ENCODE assay signal across 16 cellular contexts in the genomic region with DNA sequence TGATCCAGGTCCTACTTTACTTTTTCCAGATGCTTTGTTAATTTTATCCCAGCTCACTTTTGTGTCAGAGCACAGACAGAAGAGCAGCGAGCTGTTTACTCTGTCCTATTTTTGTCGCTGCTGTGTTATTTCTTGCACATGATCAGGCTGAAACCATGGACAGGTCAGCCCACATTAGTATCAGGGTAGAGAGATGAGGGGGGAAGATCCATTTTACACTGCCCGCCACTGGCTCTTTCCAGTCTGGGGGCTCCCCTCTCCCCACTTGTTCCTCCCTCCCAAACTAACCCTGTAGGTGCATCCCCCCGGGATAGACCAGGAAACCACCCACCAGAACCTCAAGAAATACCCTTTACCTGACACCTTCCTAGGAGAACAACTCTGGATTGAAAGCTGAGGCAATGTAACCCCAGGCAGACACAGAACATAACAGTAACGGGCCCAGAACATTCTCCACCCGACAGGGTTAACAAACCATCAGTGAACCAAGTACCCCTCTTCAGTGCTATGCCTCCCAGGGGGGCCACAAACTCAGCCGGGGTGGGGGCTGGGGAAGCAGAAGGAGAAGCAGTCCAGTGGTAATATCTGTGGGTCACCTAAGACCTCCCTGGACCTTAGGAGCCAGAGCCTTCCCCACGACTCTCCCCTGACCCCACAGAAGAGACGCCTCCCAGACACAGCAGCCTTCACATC. TPM values are rescaled to one million over a fixed set of nuclear protein-coding genes. Genes with fewer than 3 reads are reported as not detected.
DNase-seq lines count a peak whose midpoint lies in the region; ATAC-seq and TF ChIP-seq lines count a peak whose summit lies in the region.
"Had no signal": no experiment of that assay in that cellular context is flagged by ENCODE, and none has a peak within 500 bp of the region (broad histone marks: within the 10 kb centered on the region; RNA-seq: fewer than 3 reads in every experiment).

No MANE protein-coding gene starts in this region.

- H3K36me3 ChIP-seq in Caco-2 (ENCODE audit: control insufficient read depth, insufficient read depth, low read length): peaks cover 1% of the 10 kb centered on the region
- H3K36me3 ChIP-seq in naive thymus-derived CD4-positive, alpha-beta T cell (ENCODE audit: control insufficient read depth in 2 of 3, insufficient read depth in 3 of 3, low read length in 3 of 3): peaks cover 5 to 23% (median 8%) of the 10 kb centered on the region in 3 experiments

- H3K9me3 Mint-ChIP-seq in Caco-2 (ENCODE audit: unreplicated experiment): no peaks in the 10 kb centered on the region
- H3K9me3 Mint-ChIP-seq in central memory CD8-positive, alpha-beta T cell: no peaks in the 10 kb centered on the region
- peaks cover 0 to 1% (median 0%) of the 10 kb centered on the region in 7 donors for H3K9me3 Mint-ChIP-seq in naive B cell
- H3K9me3 Mint-ChIP-seq in naive thymus-derived CD4-positive, alpha-beta T cell: no peaks in the 10 kb centered on the region
- H3K9me3 Mint-ChIP-seq: activated CD4-positive, alpha-beta memory T cell treated with anti-CD3 and anti-CD28 coated beads, Interleukin-2, amount 10 ng/mL, durations not matched to agents 7 days and 5 days; CD4-positive, alpha-beta T cell had no signal

- no peaks in the 10 kb centered on the region for H3K9me3 ChIP-seq in Caco-2
- no peaks in the 10 kb centered on the region for H3K9me3 ChIP-seq in naive thymus-derived CD4-positive, alpha-beta T cell (ENCODE audit: control insufficient read depth in 2 of 3, low read length in 3 of 3)

- H3K4me1 Mint-ChIP-seq in Caco-2 (ENCODE audit: low read depth, unreplicated experiment): peaks cover 44% of the 10 kb centered on the region
- peaks cover 54% of the 10 kb centered on the region for H3K4me1 Mint-ChIP-seq in central memory CD8-positive, alpha-beta T cell
- H3K4me1 Mint-ChIP-seq in naive B cell: peaks cover 33 to 61% (median 49%) of the 10 kb centered on the region in 3 donors
- peaks cover 31 to 62% (median 50%) of the 10 kb centered on the region in 7 donors for H3K4me1 Mint-ChIP-seq in naive thymus-derived CD4-positive, alpha-beta T cell

- H3K4me1 ChIP-seq in Caco-2: peaks cover 43% of the 10 kb centered on the region
- peaks cover 3 to 9% of the 10 kb centered on the region in 2 donors for H3K4me1 ChIP-seq in naive thymus-derived CD4-positive, alpha-beta T cell (ENCODE audit: control insufficient read depth in 2 of 2, insufficient read depth in 2 of 2, low read length in 2 of 2)

- CTCF ChIA-PET in Caco-2 (lab: Charles Lee): no interaction called here
- CTCF ChIA-PET in naive thymus-derived CD4-positive, alpha-beta T cell (lab: Charles Lee): no interaction called here

- H3K36me3 Mint-ChIP-seq in Caco-2 (ENCODE audit: insufficient read depth, unreplicated experiment): peaks cover 40% of the 10 kb centered on the region
- peaks cover 21% of the 10 kb centered on the region for H3K36me3 Mint-ChIP-seq in central memory CD8-positive, alpha-beta T cell (ENCODE audit: insufficient read depth)
- no peaks in the 10 kb centered on the region for H3K36me3 Mint-ChIP-seq in naive B cell
- peaks cover 0 to 15% (median 3%) of the 10 kb centered on the region in 5 donors for H3K36me3 Mint-ChIP-seq in naive thymus-derived CD4-positive, alpha-beta T cell

- H3K27me3 Mint-ChIP-seq in Caco-2 (ENCODE audit: insufficient read depth, unreplicated experiment): no peaks in the 10 kb centered on the region
- no peaks in the 10 kb centered on the region for H3K27me3 Mint-ChIP-seq in central memory CD8-positive, alpha-beta T cell
- H3K27me3 Mint-ChIP-seq in naive B cell: no peaks in the 10 kb centered on the region
- H3K27me3 Mint-ChIP-seq in naive thymus-derived CD4-positive, alpha-beta T cell: no peaks in the 10 kb centered on the region
- H3K27me3 Mint-ChIP-seq: activated CD4-positive, alpha-beta memory T cell treated with anti-CD3 and anti-CD28 coated beads, Interleukin-2, amount 10 ng/mL, durations not matched to agents 7 days and 5 days; CD4-positive, alpha-beta T cell had no signal

- intact Hi-C loops in Caco-2 (cut with micrococcal nuclease; ENCODE audit: unreplicated experiment): no loop called here
- intact Hi-C loops in naive thymus-derived CD4-positive, alpha-beta T cell (cut with micrococcal nuclease): no loop called here

- no peak overlapping the region for H3K4me3 ChIP-seq in Caco-2 (ENCODE audit: low read depth, low read length)
- no peak overlapping the region for H3K4me3 ChIP-seq in naive thymus-derived CD4-positive, alpha-beta T cell (ENCODE audit: low read length)

- BruUV-seq in Caco-2 (replicated peaks; lab: Mats Ljungman, UMichigan): no TSS peak

- H3K27me3 ChIP-seq in Caco-2 (replicated peaks; ENCODE audit: control insufficient read depth, insufficient read depth, low read length): no peaks in the 10 kb centered on the region
- H3K27me3 ChIP-seq in naive thymus-derived CD4-positive, alpha-beta T cell (ENCODE audit: control insufficient read depth in 2 of 2, insufficient read depth in 2 of 2, low read length in 2 of 2): no peaks in the 10 kb centered on the region

- POLR2A ChIA-PET in Caco-2 (lab: Charles Lee): no interaction called here
- POLR2A ChIA-PET in naive thymus-derived CD4-positive, alpha-beta T cell (lab: Charles Lee): interaction anchor here (1.6 kb wide), 1 partner anchor 9 kb away, joined by 4 read pairs; no protein-coding TSS in a partner anchor

- H3K27ac ChIP-seq in 22Rv1: peak overlapping the region; percentile 68
- H3K27ac ChIP-seq in naive thymus-derived CD4-positive, alpha-beta T cell (ENCODE audit: low read depth, low read length): no peak overlapping the region

- peak overlapping the region; percentile 79 for H3K27ac Mint-ChIP-seq in Caco-2 (ENCODE audit: unreplicated experiment)
- H3K27ac Mint-ChIP-seq in central memory CD8-positive, alpha-beta T cell (ENCODE audit: low read depth): peak overlapping the region; percentile 16
- peak overlapping the region in 5 of 6 donors; percentile 54 to 86 (median 74) for H3K27ac Mint-ChIP-seq in naive B cell
- peak overlapping the region in 3 of 9 donors; percentile 7 to 93 (median 11) for H3K27ac Mint-ChIP-seq in naive thymus-derived CD4-positive, alpha-beta T cell
- H3K27ac Mint-ChIP-seq: activated CD4-positive, alpha-beta memory T cell treated with anti-CD3 and anti-CD28 coated beads, Interleukin-2, amount 10 ng/mL, durations not matched to agents 7 days and 5 days had no signal

- H3K4me3 Mint-ChIP-seq in Caco-2 (ENCODE audit: unreplicated experiment) (no peak overlapping the region), naive B cell (peak overlapping the region in 3 of 8 donors; percentile 3 to 31 (median 17))
- no peak overlapping the region for H3K4me3 Mint-ChIP-seq in central memory CD8-positive, alpha-beta T cell
- peak overlapping the region in 4 of 10 donors; percentile 14 to 49 (median 15) for H3K4me3 Mint-ChIP-seq in naive thymus-derived CD4-positive, alpha-beta T cell
- H3K4me3 Mint-ChIP-seq: activated CD4-positive, alpha-beta memory T cell treated with anti-CD3 and anti-CD28 coated beads, Interleukin-2, amount 10 ng/mL, durations not matched to agents 7 days and 5 days; CD4-positive, alpha-beta T cell had no signal

- TF ChIP-seq CTCF in 22Rv1 (IDR thresholded peaks at IDR 0.05) (no peak), Caco-2 (IDR thresholded peaks at IDR 0.05; ENCODE audit: insufficient read depth in 1 of 2, low read depth in 1 of 2, low read length in 1 of 2, severe bottlenecking in 1 of 2, unreplicated experiment in 1 of 2) (no peak)

- no peak for ATAC-seq in central memory CD8-positive, alpha-beta T cell (replicated peaks; ENCODE audit: extremely low read depth, poor library complexity, severe bottlenecking)
- ATAC-seq in naive B cell (ENCODE audit: low read depth in 2 of 2): no peak
- ATAC-seq in naive thymus-derived CD4-positive, alpha-beta T cell: no peak
- ATAC-seq: esophagus mucosa had no signal

- no peak for DNase-seq in Caco-2
- DNase-seq in central memory CD8-positive, alpha-beta T cell (ENCODE audit: low spot score in 2 of 2): no peak
- no peak for DNase-seq in naive B cell
- no peak for DNase-seq in T-helper 9 cell
- DNase-seq in naive thymus-derived CD4-positive, alpha-beta T cell: no peak
- no peak for DNase-seq in NCI-H1694 (lab: John Stamatoyannopoulos, UW)
- DNase-seq in globus pallidus (ENCODE audit: low spot score): no peak
- DNase-seq: activated CD4-positive, alpha-beta memory T cell treated with anti-CD3 and anti-CD28 coated beads, Interleukin-2, amount 10 ng/mL, durations not matched to agents 7 days and 5 days; activated naive CD4-positive, alpha-beta T cell treated with anti-CD3 and anti-CD28 coated beads, Interleukin-2, amount 50 U/mL, for 16 hours; CD4-positive, alpha-beta T cell; OCI-M1; stimulated activated CD4-positive, alpha-beta T cell treated with anti-CD3 and anti-CD28 coated beads, Interleukin-4, amount 100 ng/mL, for 24 hours; stimulated activated naive CD4-positive, alpha-beta T cell treated with Interleukin-2 at 50 U/mL for 16 hours; T1000 had no signal

RNA-seq across cellular contexts. Expression of gene VDAC1, which starts 10.3 kb away (rescaled TPM):
- total RNA-seq in Caco-2 (2022): 317 and 358 TPM in 2 replicates
- polyA plus RNA-seq in naive B cell (ENCODE audit: low read depth in 6 of 6): 10 to 100 TPM; 76.4 to 88.7 (median 79.2) TPM
- total RNA-seq in naive thymus-derived CD4-positive, alpha-beta T cell: 100 to 1,000 TPM in 1 of 5 experiments, 10 to 100 TPM in 4; 37.8 to 259 (median 43.7) TPM
- polyA plus RNA-seq in naive thymus-derived CD4-positive, alpha-beta T cell: 10 to 100 TPM; 66.9 to 75.0 TPM

RNA-seq across cellular contexts. Expression of gene C5orf15, which starts 26.0 kb away (rescaled TPM):
- 35.6 and 41.4 TPM in 2 replicates for total RNA-seq in Caco-2 (2022)
- 10 to 100 TPM; 37.2 to 44.3 (median 41.2) TPM for polyA plus RNA-seq in naive B cell (ENCODE audit: low read depth in 6 of 6)
- total RNA-seq in naive thymus-derived CD4-positive, alpha-beta T cell: 10 to 100 TPM; 11.1 to 33.6 (median 17.9) TPM
- 10 to 100 TPM; 16.2 to 18.2 TPM for polyA plus RNA-seq in naive thymus-derived CD4-positive, alpha-beta T cell
